ENCODE assay signal across 16 cellular contexts in the genomic region with DNA sequence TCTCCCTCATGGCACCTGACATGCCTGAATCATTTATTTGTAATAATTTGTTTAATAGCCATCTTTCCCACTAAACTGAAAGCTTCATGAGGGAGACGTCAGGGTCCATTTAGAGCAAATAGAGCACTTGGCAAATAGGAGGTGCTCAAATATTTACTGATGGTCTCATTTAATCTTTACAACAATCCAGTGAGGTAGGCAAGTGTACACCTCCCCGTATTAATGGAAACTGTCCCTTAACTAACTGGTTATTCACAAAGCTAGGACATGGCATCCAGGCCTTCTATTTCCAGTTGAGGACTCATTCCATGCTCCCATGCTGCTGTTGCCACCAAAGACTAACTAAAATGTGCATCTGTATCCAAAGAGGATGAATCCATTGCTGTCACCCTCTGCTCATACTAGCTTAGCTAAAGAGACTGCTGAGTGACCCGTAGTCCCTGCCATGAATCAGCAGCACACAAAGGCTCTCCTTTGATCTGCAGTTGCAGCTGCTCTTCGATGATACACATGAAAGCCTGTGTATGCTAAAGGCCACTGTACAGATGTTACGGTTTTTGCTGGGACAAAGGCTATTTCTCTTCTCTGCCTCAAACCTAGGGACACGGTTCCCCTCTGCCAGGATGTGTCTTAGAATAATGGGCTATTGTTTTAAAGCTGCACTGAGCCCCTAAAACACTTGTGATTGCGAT.
DNase-seq lines count a peak whose midpoint lies in the region; ATAC-seq and TF ChIP-seq lines count a peak whose summit lies in the region.
"Had no signal": no experiment of that assay in that cellular context is flagged by ENCODE, and none has a peak within 500 bp of the region (broad histone marks: within the 10 kb centered on the region; RNA-seq: fewer than 3 reads in every experiment).

No MANE protein-coding gene starts in this region.

- H3K36me3 ChIP-seq in adrenal gland (replicated peaks in 1 of 2) (peaks cover 0 to 8% of the 10 kb centered on the region in 2 donors), testis (ENCODE audit: low read depth, missing control alignments) (no peaks in the 10 kb centered on the region)
- H3K36me3 ChIP-seq: neutrophil, SJSA1 had no signal

- TF ChIP-seq CTCF in adrenal gland (IDR thresholded peaks at IDR 0.05) (no peak), type B pancreatic cell (conservative IDR thresholded peaks at IDR 0.05) (no peak), testis (IDR thresholded peaks at IDR 0.05) (no peak)

- peaks cover 11 to 37% of the 10 kb centered on the region in 2 donors for H3K4me1 ChIP-seq in adrenal gland (replicated peaks in 1 of 2)
- peaks cover 21% of the 10 kb centered on the region for H3K4me1 ChIP-seq in testis
- H3K4me1 ChIP-seq: SJSA1 had no signal

- no peak overlapping the region for H3K27ac Mint-ChIP-seq in activated naive CD8-positive, alpha-beta T cell treated with anti-CD3 and anti-CD28 coated beads, Interleukin-2, amount 50 U/mL, for 24 hours
- no peak overlapping the region for H3K27ac Mint-ChIP-seq in activated naive CD8-positive, alpha-beta T cell treated with anti-CD3 and anti-CD28 coated beads for 36 hours
- H3K27ac Mint-ChIP-seq in type B pancreatic cell = peak overlapping the region; percentile 37

- no peak for DNase-seq in activated naive CD8-positive, alpha-beta T cell treated with anti-CD3 and anti-CD28 coated beads, Interleukin-2, amount 50 U/mL, for 24 hours
- no peak for DNase-seq in activated naive CD8-positive, alpha-beta T cell treated with anti-CD3 and anti-CD28 coated beads for 36 hours
- DNase-seq in adrenal gland = peak in 6 of 7 donors; percentile 33 to 62 (median 52)
- DNase-seq in medulla oblongata (ENCODE audit: extremely low spot score) = peak; percentile 95
- DNase-seq in type B pancreatic cell (ENCODE audit: extremely low spot score, unreplicated experiment) = no peak
- no peak for DNase-seq in HUDEP-2 (lab: John Stamatoyannopoulos, UW; ENCODE audit: unreplicated experiment in 76 of 76)
- no peak for DNase-seq in testis
- DNase-seq: activated T-cell treated with anti-CD3 and anti-CD28 coated beads for 4 hours, amniotic stem cell, DMS153, MM.1S, NCI-H446 had no signal

- H3K27ac ChIP-seq in adrenal gland (peak overlapping the region in 3 of 5 donors; percentile 8 to 68 (median 54)), testis (no peak overlapping the region)
- H3K27ac ChIP-seq: neutrophil, SJSA1, VCaP had no signal

- H3K4me3 Mint-ChIP-seq in activated naive CD8-positive, alpha-beta T cell treated with anti-CD3 and anti-CD28 coated beads, Interleukin-2, amount 50 U/mL, for 24 hours = no peak overlapping the region
- H3K4me3 Mint-ChIP-seq in activated naive CD8-positive, alpha-beta T cell treated with anti-CD3 and anti-CD28 coated beads for 36 hours = no peak overlapping the region
- H3K4me3 Mint-ChIP-seq in type B pancreatic cell = no peak overlapping the region

- peak; percentile 53 for ATAC-seq in activated naive CD8-positive, alpha-beta T cell treated with anti-CD3 and anti-CD28 coated beads, Interleukin-2, amount 50 U/mL, for 24 hours
- no peak for ATAC-seq in GM18519 (IDR thresholded peaks at IDR 0.05; ENCODE audit: low FRiP score, unreplicated experiment)

- H3K4me3 ChIP-seq in adrenal gland (no peak overlapping the region), testis (no peak overlapping the region)
- H3K4me3 ChIP-seq: SJSA1 had no signal

- H3K9me3 ChIP-seq in adrenal gland (replicated peaks in 1 of 3) (no peaks in the 10 kb centered on the region), testis (no peaks in the 10 kb centered on the region)
- H3K9me3 ChIP-seq: neutrophil, SJSA1 had no signal

- H3K27me3 Mint-ChIP-seq in activated naive CD8-positive, alpha-beta T cell treated with anti-CD3 and anti-CD28 coated beads, Interleukin-2, amount 50 U/mL, for 24 hours = no peaks in the 10 kb centered on the region
- no peaks in the 10 kb centered on the region for H3K27me3 Mint-ChIP-seq in activated naive CD8-positive, alpha-beta T cell treated with anti-CD3 and anti-CD28 coated beads for 36 hours
- no peaks in the 10 kb centered on the region for H3K27me3 Mint-ChIP-seq in type B pancreatic cell

- 46 to 59% (median 55%) methylated on average over 6 to 7 of the region's 7 CpGs for WGBS in adrenal gland, 4 donors
- WGBS in testis, 2 donors = 74 to 80% methylated on average over 7 of the region's 7 CpGs

- H3K36me3 Mint-ChIP-seq in activated naive CD8-positive, alpha-beta T cell treated with anti-CD3 and anti-CD28 coated beads, Interleukin-2, amount 50 U/mL, for 24 hours (ENCODE audit: low read depth) = peaks cover 39% of the 10 kb centered on the region
- H3K36me3 Mint-ChIP-seq in activated naive CD8-positive, alpha-beta T cell treated with anti-CD3 and anti-CD28 coated beads for 36 hours = peaks cover 35% of the 10 kb centered on the region
- peaks cover 6% of the 10 kb centered on the region for H3K36me3 Mint-ChIP-seq in type B pancreatic cell

- no peaks in the 10 kb centered on the region for H3K9me3 Mint-ChIP-seq in activated naive CD8-positive, alpha-beta T cell treated with anti-CD3 and anti-CD28 coated beads, Interleukin-2, amount 50 U/mL, for 24 hours
- no peaks in the 10 kb centered on the region for H3K9me3 Mint-ChIP-seq in activated naive CD8-positive, alpha-beta T cell treated with anti-CD3 and anti-CD28 coated beads for 36 hours
- no peaks in the 10 kb centered on the region for H3K9me3 Mint-ChIP-seq in type B pancreatic cell

- no peaks in the 10 kb centered on the region for H3K27me3 ChIP-seq in adrenal gland
- H3K27me3 ChIP-seq in testis = no peaks in the 10 kb centered on the region
- H3K27me3 ChIP-seq: SJSA1 had no signal

- intact Hi-C loops in adrenal gland (cut with DNase I) (no loop called here), testis (cut with DNase I; ENCODE audit: low total_unique reads) (no loop called here)

- TF ChIP-seq POLR2A in adrenal gland (IDR thresholded peaks at IDR 0.05) = no peak
- no peak for TF ChIP-seq POLR2A in testis (IDR thresholded peaks at IDR 0.05)

- H3K4me1 Mint-ChIP-seq in activated naive CD8-positive, alpha-beta T cell treated with anti-CD3 and anti-CD28 coated beads, Interleukin-2, amount 50 U/mL, for 24 hours = peaks cover 33% of the 10 kb centered on the region
- H3K4me1 Mint-ChIP-seq in activated naive CD8-positive, alpha-beta T cell treated with anti-CD3 and anti-CD28 coated beads for 36 hours = peaks cover 63% of the 10 kb centered on the region
- peaks cover 16% of the 10 kb centered on the region for H3K4me1 Mint-ChIP-seq in type B pancreatic cell (ENCODE audit: unreplicated experiment)

Comparison
In these comparisons a context has a peak if more than half of its experiments do, and no peak if none do; other contexts are left out.
1. DNase-seq: peak in adrenal gland (6 of 7) and medulla oblongata (single experiment); none in activated naive CD8-positive, alpha-beta T cell treated with anti-CD3 and anti-CD28 coated beads, Interleukin-2, amount 50 U/mL, for 24 hours (single experiment), activated naive CD8-positive, alpha-beta T cell treated with anti-CD3 and anti-CD28 coated beads for 36 hours (single experiment), type B pancreatic cell (single experiment), HUDEP-2 (0 of 76) and testis (single experiment).
2. H3K27ac ChIP-seq: peak in adrenal gland (3 of 5); none in testis (0 of 2).